Comparison of ENCODE assay signal across 22 cellular contexts in genomic region chr6:117520603-117521002, GRCh38. TPM values are rescaled to one million over a fixed set of nuclear protein-coding genes. Genes with fewer than 3 reads are reported as not detected.
DNase-seq lines count a peak whose midpoint lies in the region; ATAC-seq, FAIRE-seq and TF ChIP-seq lines count a peak whose summit lies in the region.
"Had no signal": no experiment of that assay in that cellular context is flagged by ENCODE, and none has a peak within 500 bp of the region (broad histone marks: within the 10 kb centered on the region; RNA-seq: fewer than 3 reads in every experiment).

No MANE protein-coding gene starts in this region.

- H3K79me1 ChIP-seq in IMR-90 (ENCODE audit: low read depth in 1 of 2, low read length in 2 of 2): peaks cover 18 to 33% of the 10 kb centered on the region in 2 experiments

- no peak overlapping the region for H3K14ac ChIP-seq in IMR-90 (replicated peaks; ENCODE audit: low read depth, low read length)

- WGBS in IMR-90 (ENCODE audit: extremely low coverage in 2 of 2, insufficient read length in 1 of 2), 2 experiments: no CpG with 5 or more reads among the region's 3 CpGs

- H3K79me2 ChIP-seq in endothelial cell of umbilical vein (ENCODE audit: control insufficient read depth, insufficient read depth, low read length) (peaks cover 36% of the 10 kb centered on the region), osteoblast (ENCODE audit: insufficient read depth, low read length) (peaks cover 43% of the 10 kb centered on the region)

- H3K27me3 ChIP-seq in IMR-90 (ENCODE audit: control insufficient read depth, insufficient read depth, low read length) (no peaks in the 10 kb centered on the region), endothelial cell of umbilical vein (ENCODE audit: control insufficient read depth in 2 of 2, insufficient read depth in 2 of 2, low read length in 2 of 2) (no peaks in the 10 kb centered on the region), osteoblast (ENCODE audit: insufficient read depth, low read length) (no peaks in the 10 kb centered on the region)

- CTCF ChIA-PET in IMR-90 (lab: Yijun Ruan, JAX): no interaction called here
- CTCF ChIA-PET in endothelial cell of umbilical vein (lab: Charles Lee): interaction anchor here (1.0 to 1.4 kb wide), 2 partner anchors 11 kb away, joined by 3 to 5 read pairs; no protein-coding TSS in a partner anchor

- TF ChIP-seq CTCF in IMR-90 (conservative IDR thresholded peaks at IDR 0.05; ENCODE audit: low read depth, low read length) (no peak), endothelial cell of umbilical vein (IDR thresholded peaks at IDR 0.05; ENCODE audit: extremely low read depth in 1 of 2, insufficient read depth in 1 of 2, low read depth in 1 of 2, low read length in 2 of 2) (no peak), osteoblast (IDR thresholded peaks at IDR 0.05; ENCODE audit: extremely low read depth, low read depth, low read length) (no peak)

- no peaks in the 10 kb centered on the region for H4K20me1 ChIP-seq in IMR-90 (ENCODE audit: insufficient read depth, low read length)
- no peaks in the 10 kb centered on the region for H4K20me1 ChIP-seq in endothelial cell of umbilical vein (replicated peaks; ENCODE audit: control insufficient read depth, extremely low read depth, insufficient read depth, low read length)
- no peaks in the 10 kb centered on the region for H4K20me1 ChIP-seq in osteoblast (ENCODE audit: insufficient read depth, low read length)

- no peak overlapping the region for H2BK5ac ChIP-seq in IMR-90 (ENCODE audit: low read depth, low read length, poor library complexity, severe bottlenecking)

- no peak overlapping the region for H3K4me3 ChIP-seq in IMR-90 (ENCODE audit: insufficient read depth, low read depth, low read length)
- H3K4me3 ChIP-seq in endothelial cell of umbilical vein (replicated peaks in 1 of 3; ENCODE audit: insufficient read depth in 1 of 3, low read depth in 1 of 3, low read length in 3 of 3): no peak overlapping the region
- no peak overlapping the region for H3K4me3 ChIP-seq in osteoblast (ENCODE audit: insufficient read depth, low read length)
- H3K4me3 ChIP-seq: GM12878 had no signal

- no peak for TF ChIP-seq POLR2A in IMR-90 (IDR thresholded peaks at IDR 0.05; ENCODE audit: low read depth, low read length)
- TF ChIP-seq POLR2A in endothelial cell of umbilical vein (IDR thresholded peaks at IDR 0.05; ENCODE audit: low read depth, low read length): no peak

- H3K56ac ChIP-seq in IMR-90 (ENCODE audit: extremely low read depth, insufficient read depth, low read length): no peak overlapping the region

- peak; percentile 40 for FAIRE-seq in endothelial cell of umbilical vein (lab: Jason Lieb, UNC)
- FAIRE-seq: A204.1, GM12878, H54 had no signal

- no peak overlapping the region for H2BK120ac ChIP-seq in IMR-90 (ENCODE audit: low read depth, low read length)

- H3K4ac ChIP-seq in IMR-90 (ENCODE audit: low read depth, low read length): no peak overlapping the region

- H2AFZ ChIP-seq in IMR-90 (replicated peaks; ENCODE audit: low read length, poor library complexity): peak overlapping the region; percentile 51
- no peak overlapping the region for H2AFZ ChIP-seq in endothelial cell of umbilical vein (ENCODE audit: low read depth, low read length)
- H2AFZ ChIP-seq in osteoblast (ENCODE audit: low read length): no peak overlapping the region

- intact Hi-C loops in IMR-90 (cut with micrococcal nuclease) (no loop called here), endothelial cell of umbilical vein (cut with micrococcal nuclease) (loop anchor here (1.0 to 2.0 kb wide), 2 partner anchors 22 to 38 kb away; partner anchors contain the start of gene DCBLD1)

- H3K9me1 ChIP-seq in IMR-90 (ENCODE audit: insufficient read depth, low read length) (peaks cover 14% of the 10 kb centered on the region), endothelial cell of umbilical vein (replicated peaks; ENCODE audit: control insufficient read depth, extremely low read depth, insufficient read depth, low read length) (no peaks in the 10 kb centered on the region)

- peak overlapping the region; percentile 45; the same call in 1 of the 2 replicates for H3K23ac ChIP-seq in IMR-90 (ENCODE audit: low read depth, low read length)

- dilution Hi-C loops in IMR-90 (cut with HindIII; ENCODE audit: low sequenced_read_pairs, unreplicated experiment): no loop called here
- dilution Hi-C loops in endothelial cell of umbilical vein (cut with MboI; ENCODE audit: extremely low pct_ligation_motif_present, low sequenced_read_pairs): no loop called here

- POLR2A ChIA-PET in IMR-90 (lab: Charles Lee; ENCODE audit: unreplicated experiment): no interaction called here
- POLR2A ChIA-PET in endothelial cell of umbilical vein (lab: Charles Lee): no interaction called here

- DNase-seq in IMR-90 (no peak), endothelial cell of umbilical vein (ENCODE audit: low read depth, low spot score) (no peak), osteoblast (ENCODE audit: insufficient read length, low spot score, missing footprints) (no peak), left lobe of liver (ENCODE audit: low spot score) (no peak), NCI-H226 (no peak), CD1c-positive myeloid dendritic cell (ENCODE audit: extremely low spot score) (no peak)
- no peak for DNase-seq in activated CD8-positive, alpha-beta memory T cell treated with anti-CD3 and anti-CD28 coated beads for 24 hours
- DNase-seq: AML-193; Calu3; CD4-positive, alpha-beta memory T cell; DMS 273 treated with DMSO at 0.1 percent for 48 hours; DMS53; DND-41; EL; HFFc6 had no signal

- no peak overlapping the region for H3K18ac ChIP-seq in IMR-90 (ENCODE audit: low read depth, low read length)

- H3K36me3 ChIP-seq in IMR-90 (ENCODE audit: control insufficient read depth, insufficient read depth, low read length): peaks cover 6% of the 10 kb centered on the region
- H3K36me3 ChIP-seq in endothelial cell of umbilical vein (ENCODE audit: control insufficient read depth in 2 of 2, extremely low read depth in 1 of 2, insufficient read depth in 2 of 2, low read length in 2 of 2): peaks cover 4 to 7% of the 10 kb centered on the region in 2 experiments
- H3K36me3 ChIP-seq in osteoblast (ENCODE audit: insufficient read depth, low read length): peaks cover 33% of the 10 kb centered on the region

- TF ChIP-seq RAD21 in IMR-90 (IDR thresholded peaks at IDR 0.05; ENCODE audit: low read length): no peak

- no peak overlapping the region for H4K91ac ChIP-seq in IMR-90 (ENCODE audit: insufficient read depth, low read depth, low read length)

- in situ Hi-C loops in IMR-90 (cut with MboI; ENCODE audit: low sequenced_read_pairs): no loop called here

- no peak overlapping the region for H2AK9ac ChIP-seq in IMR-90 (replicated peaks; ENCODE audit: low read depth, low read length, poor library complexity)

- H3K9ac ChIP-seq in IMR-90 (ENCODE audit: low read depth, low read length) (no peak overlapping the region), endothelial cell of umbilical vein (replicated peaks; ENCODE audit: extremely low read depth, insufficient read depth, low read length) (no peak overlapping the region)
- H3K9ac ChIP-seq: KMS-11 had no signal

- H3K27ac ChIP-seq in IMR-90 (ENCODE audit: insufficient read depth, low read length): no peak overlapping the region
- H3K27ac ChIP-seq in endothelial cell of umbilical vein (ENCODE audit: insufficient read depth, low read depth, low read length): no peak overlapping the region
- H3K27ac ChIP-seq in osteoblast (ENCODE audit: low read depth, low read length): peak overlapping the region; percentile 24
- H3K27ac ChIP-seq: C4-2B, KMS-11 had no signal

- peak overlapping the region; percentile 43; the same call in 1 of the 2 replicates for H2AK5ac ChIP-seq in IMR-90 (ENCODE audit: low read depth, low read length)

- H2BK20ac ChIP-seq in IMR-90 (ENCODE audit: low read depth, low read length): no peak overlapping the region

- H2BK15ac ChIP-seq in IMR-90 (ENCODE audit: low read depth, low read length): no peak overlapping the region

- peaks cover 4% of the 10 kb centered on the region; the same call in 1 of the 2 replicates for H3K4me1 ChIP-seq in IMR-90 (ENCODE audit: control insufficient read depth, insufficient read depth, low read length)
- peaks cover 22% of the 10 kb centered on the region for H3K4me1 ChIP-seq in endothelial cell of umbilical vein (ENCODE audit: control insufficient read depth, extremely low read depth, insufficient read depth, low read length)
- H3K4me1 ChIP-seq in osteoblast (ENCODE audit: insufficient read depth, low read length): no peaks in the 10 kb centered on the region

- H4K5ac ChIP-seq in IMR-90 (ENCODE audit: low read depth, low read length): no peak overlapping the region

- H3K4me2 ChIP-seq in IMR-90 (ENCODE audit: low read depth, low read length) (peak overlapping the region; percentile 23; the same call in 1 of the 2 replicates), endothelial cell of umbilical vein (ENCODE audit: insufficient read depth, low read length) (no peak overlapping the region), osteoblast (ENCODE audit: insufficient read depth, low read length) (no peak overlapping the region)
- H3K4me2 ChIP-seq: KMS-11 had no signal

- BruUV-seq in IMR-90 (replicated peaks; lab: Mats Ljungman, UMichigan): no TSS peak
- no TSS peak for BruUV-seq in endothelial cell of umbilical vein (replicated peaks; lab: Mats Ljungman, UMichigan)

- H4K8ac ChIP-seq in IMR-90 (ENCODE audit: low read depth in 2 of 2, low read length in 2 of 2): 0 out of 4 replicates have a peak overlapping the region, but pooled peaks of 1 of the 2 experiments have one; percentile 35

- ATAC-seq in IMR-90 (ENCODE audit: low read depth) (0 out of 2 replicates have a peak, but pooled peaks have one; percentile 11), left lobe of liver (no peak)
- ATAC-seq: GM12878, HCT116 had no signal

- no peaks in the 10 kb centered on the region for H3K9me3 ChIP-seq in IMR-90 (ENCODE audit: control insufficient read depth, insufficient read depth, low read length)
- no peaks in the 10 kb centered on the region for H3K9me3 ChIP-seq in endothelial cell of umbilical vein (replicated peaks; ENCODE audit: control insufficient read depth, insufficient read depth, low read length)
- H3K9me3 ChIP-seq in osteoblast (ENCODE audit: low read depth, low read length): no peaks in the 10 kb centered on the region

RNA-seq across cellular contexts. Expression of gene DCBLD1, which starts 38.1 kb away (rescaled TPM):
- total RNA-seq in IMR-90 (2012; rRNA removed) (27.8 and 30.0 TPM in 2 replicates), endothelial cell of umbilical vein (44.3 and 55.8 TPM in 2 replicates), osteoblast (22.1 and 29.7 TPM in 2 replicates), left lobe of liver (9.0 TPM)
- polyA plus RNA-seq in IMR-90 (2012; rRNA removed) (20.1 and 21.1 TPM in 2 replicates), endothelial cell of umbilical vein (27.1 and 30.2 TPM in 2 replicates)
- polyA plus RNA-seq in IMR-90 (2012; cell fraction: cytosol; rRNA removed): 8.5 and 14.8 TPM in 2 replicates
- polyA plus RNA-seq in IMR-90 (2012; cell fraction: nucleus; rRNA removed; ENCODE audit: low replicate concordance): 34.3 and 36.6 TPM in 2 replicates
- polyA plus RNA-seq in endothelial cell of umbilical vein (2011; cell fraction: cytosol; rRNA removed): 23.4 and 23.5 TPM in 2 replicates
- polyA plus RNA-seq in endothelial cell of umbilical vein (2011; cell fraction: nucleus; rRNA removed): 53.8 and 63.0 TPM in 2 replicates
- 64.0 and 66.8 TPM in 2 replicates for polyA plus RNA-seq in endothelial cell of umbilical vein (2012)
- 39.3 and 40.7 TPM in 2 replicates for polyA minus RNA-seq in endothelial cell of umbilical vein
- polyA minus RNA-seq in endothelial cell of umbilical vein (2011; cell fraction: cytosol; rRNA and poly(A)+ RNA removed): 4.3 TPM
- 36.6 and 49.8 TPM in 2 replicates for polyA minus RNA-seq in endothelial cell of umbilical vein (2011; cell fraction: nucleus; rRNA and poly(A)+ RNA removed)
- total RNA-seq: G401 had no signal
